20 cellular contexts compared by ENCODE assay signal in the genomic region with DNA sequence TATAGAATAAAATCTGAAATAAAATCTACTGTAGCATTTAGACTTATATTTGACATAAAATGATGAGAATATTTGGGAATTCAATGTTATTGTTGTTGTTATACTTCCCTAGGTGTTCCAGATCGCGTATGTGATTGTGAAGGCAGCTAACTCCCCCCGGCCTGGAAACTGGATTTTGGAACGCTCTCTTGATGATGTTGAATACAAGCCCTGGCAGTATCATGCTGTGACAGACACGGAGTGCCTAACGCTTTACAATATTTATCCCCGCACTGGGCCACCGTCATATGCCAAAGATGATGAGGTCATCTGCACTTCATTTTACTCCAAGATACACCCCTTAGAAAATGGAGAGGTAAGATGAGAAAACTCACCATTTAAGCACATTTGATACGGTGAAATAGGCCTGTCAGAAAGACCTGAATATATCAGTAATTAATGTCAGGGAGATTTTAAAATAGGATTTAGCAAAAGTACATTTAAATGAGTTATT.
"Had no signal": no experiment of that assay in that cellular context is flagged by ENCODE, and none has a peak within 500 bp of the region (broad histone marks: within the 10 kb centered on the region; RNA-seq: fewer than 3 reads in every experiment).

No MANE protein-coding gene starts in this region.

- H3K9me3 ChIP-seq: left lung, mucosa of descending colon, ovary, right atrium auricular region, sigmoid colon, spleen, tibial nerve, uterus had no signal

- H3K4me1 ChIP-seq: uterus had no signal

- H3K27me3 ChIP-seq: left lung, ovary, right atrium auricular region, sigmoid colon, spleen, tibial nerve, uterus had no signal

- H3K36me3 ChIP-seq: left lung, ovary, right atrium auricular region, sigmoid colon, spleen, uterus had no signal

- ATAC-seq: left colon; left lung; mucosa of descending colon; naive thymus-derived CD4-positive, alpha-beta T cell; natural killer cell treated with Interleukin-12 subunit alpha and Interleukin-12 subunit beta and Interleukin-15 and Interleukin-18, amount 100 ng/mL, for 72 hours; stimulated activated effector memory CD8-positive, alpha-beta T cell treated with anti-CD3 and anti-CD28 coated beads, Interleukin-12 subunit alpha, Interleukin-12 subunit beta, amount 100 ng/mL, for 72 hours; stimulated activated naive CD8-positive, alpha-beta T cell treated with anti-CD3 and anti-CD28 coated beads, Interleukin-15, amount 100 ng/mL, for 72 hours had no signal

- DNase-seq: immature natural killer cell; kidney; left colon; left lung; mesendoderm; mucosa of descending colon; naive thymus-derived CD4-positive, alpha-beta T cell; ovary; sigmoid colon; small intestine; spleen; stimulated activated CD4-positive, alpha-beta T cell treated with anti-CD3 and anti-CD28 coated beads, Interleukin-4, amount 100 ng/mL, for 24 hours; stimulated activated naive CD4-positive, alpha-beta T cell; stimulated activated naive CD8-positive, alpha-beta T cell treated with anti-CD3 and anti-CD28 coated beads, Interleukin-15, amount 100 ng/mL, for 72 hours; uterus had no signal

- H3K27ac ChIP-seq: left lung, ovary, sigmoid colon, spleen, tibial nerve, uterus had no signal

- H3K4me3 ChIP-seq: left lung, lung, mucosa of descending colon, ovary, right atrium auricular region, sigmoid colon, spleen, tibial nerve, uterus had no signal
